ENCODE assay signal across 1 cellular context in genomic region chr1:160205974-160206369, GRCh38.
TF ChIP-seq lines count a peak whose summit lies in the region.

No MANE protein-coding gene starts in this region.

TF ChIP-seq in A549, 52 proteins besides CTCF, POLR2A, EP300 and RAD21 (continued from another document):
- TF ChIP-seq CHD2 (IDR thresholded peaks at IDR 0.05; ENCODE audit: low read length, partially characterized antibody): no peak
- TF ChIP-seq HDAC2 (IDR thresholded peaks at IDR 0.05): no peak
- no peak for TF ChIP-seq ZC3H11A (IDR thresholded peaks at IDR 0.05)
- TF ChIP-seq BHLHE40 (IDR thresholded peaks at IDR 0.05; ENCODE audit: low read depth, low read length): 0 out of 2 replicates have a peak, but pooled peaks have one; percentile 3
